Comparison of ENCODE assay signal across 18 cellular contexts in the genomic region with DNA sequence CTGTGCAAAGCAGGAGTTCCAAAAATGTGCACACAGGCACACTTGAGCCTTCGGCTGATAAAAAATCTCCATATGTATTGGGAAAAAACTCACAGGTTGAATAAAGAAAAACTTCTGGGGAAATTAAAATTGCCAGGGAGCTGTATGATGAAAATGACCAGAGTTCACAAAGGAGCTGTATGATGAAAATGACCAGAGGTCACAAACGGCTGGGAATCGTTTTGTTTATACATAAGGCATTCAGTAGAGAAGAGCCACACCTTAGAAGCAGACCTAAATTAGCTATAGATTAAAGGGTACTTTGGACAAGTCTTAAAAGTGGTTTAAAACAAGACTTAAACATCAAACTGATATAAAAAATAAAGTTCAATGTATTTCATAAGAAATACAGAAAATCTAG.
DNase-seq lines count a peak whose midpoint lies in the region; ATAC-seq and TF ChIP-seq lines count a peak whose summit lies in the region.
"Had no signal": no experiment of that assay in that cellular context is flagged by ENCODE, and none has a peak within 500 bp of the region (broad histone marks: within the 10 kb centered on the region; RNA-seq: fewer than 3 reads in every experiment).

No MANE protein-coding gene starts in this region.

- H3K14ac ChIP-seq in trophoblast cell (ENCODE audit: low read length): no peak overlapping the region

- no peak overlapping the region for H2BK12ac ChIP-seq in trophoblast cell (ENCODE audit: low read length)

- no peak overlapping the region for H4K8ac ChIP-seq in trophoblast cell (ENCODE audit: low read depth, low read length)

- no peaks in the 10 kb centered on the region for H3K36me3 ChIP-seq in colonic mucosa
- H3K36me3 ChIP-seq in mucosa of descending colon (ENCODE audit: low read depth): no peaks in the 10 kb centered on the region
- H3K36me3 ChIP-seq in trophoblast cell (ENCODE audit: control insufficient read depth in 1 of 2, insufficient read depth in 2 of 2, low read length in 2 of 2): no peaks in the 10 kb centered on the region
- H3K36me3 ChIP-seq: BLaER1 treated with 17β-estradiol and CSF1 and Interleukin-3, amounts not matched to agents 10 nM and 100 nM had no signal

- intact Hi-C loops in colonic mucosa (cut with DNase I) (no loop called here), mucosa of descending colon (cut with DNase I, micrococcal nuclease) (no loop called here), left cardiac atrium (cut with DNase I) (no loop called here)

- H3K9me3 ChIP-seq in colonic mucosa: no peaks in the 10 kb centered on the region
- no peaks in the 10 kb centered on the region for H3K9me3 ChIP-seq in mucosa of descending colon
- no peaks in the 10 kb centered on the region for H3K9me3 ChIP-seq in trophoblast cell (ENCODE audit: insufficient read depth, low read depth, low read length)
- H3K9me3 ChIP-seq: BLaER1 treated with 17β-estradiol and CSF1 and Interleukin-3, amounts not matched to agents 10 nM and 100 nM; Caco-2 had no signal

- H3K4me3 ChIP-seq in colonic mucosa (no peak overlapping the region), mucosa of descending colon (no peak overlapping the region), trophoblast cell (ENCODE audit: low read depth, low read length) (no peak overlapping the region)
- H3K4me3 ChIP-seq: BLaER1 treated with 17β-estradiol and CSF1 and Interleukin-3, amounts not matched to agents 10 nM and 100 nM had no signal

- H3K79me1 ChIP-seq in trophoblast cell (ENCODE audit: low read length): peaks cover 7% of the 10 kb centered on the region

- H3K18ac ChIP-seq in trophoblast cell (ENCODE audit: low read length): no peak overlapping the region

- H3K79me2 ChIP-seq in trophoblast cell (ENCODE audit: control insufficient read depth, insufficient read depth, low read length, poor library complexity): no peaks in the 10 kb centered on the region

- H2AK5ac ChIP-seq in trophoblast cell (ENCODE audit: low read length): no peak overlapping the region

- H3K4ac ChIP-seq in trophoblast cell (ENCODE audit: low read depth, low read length): no peak overlapping the region

- no peak overlapping the region for H2BK120ac ChIP-seq in trophoblast cell (ENCODE audit: insufficient read depth, low read length, poor library complexity)

- DNase-seq in NCI-H748 (lab: John Stamatoyannopoulos, UW; ENCODE audit: unreplicated experiment) (peak; percentile 73), colonic mucosa (peak; percentile 65), mucosa of descending colon (peak in 1 of 3 donors; percentile 79), trophoblast cell (no peak), Ammon's horn (ENCODE audit: low spot score) (no peak), 8988T (no peak), left cardiac atrium (no peak)
- DNase-seq: ACHN; Caco-2; Calu3; CD4-positive, alpha-beta T cell; CD8-positive, alpha-beta T cell; DMS79 treated with DMSO at 0.1 percent for 48 hours; GF-D8 had no signal

- WGBS in trophoblast cell (ENCODE audit: extremely low coverage, insufficient coverage, insufficient read length): no CpG with 5 or more reads among the region's 3 CpGs

- no peak overlapping the region for H3K4me2 ChIP-seq in trophoblast cell (ENCODE audit: low read length)
- H3K4me2 ChIP-seq: BLaER1 treated with 17β-estradiol and CSF1 and Interleukin-3, amounts not matched to agents 10 nM and 100 nM had no signal

- H3K27me3 ChIP-seq in colonic mucosa (no peaks in the 10 kb centered on the region), trophoblast cell (ENCODE audit: insufficient read depth, low read length) (no peaks in the 10 kb centered on the region)
- H3K27me3 ChIP-seq: BLaER1 treated with 17β-estradiol and CSF1 and Interleukin-3, amounts not matched to agents 10 nM and 100 nM had no signal

- no peak overlapping the region for H4K12ac ChIP-seq in trophoblast cell (ENCODE audit: low read depth, low read length)

- H3K23ac ChIP-seq in trophoblast cell (ENCODE audit: low read length): no peak overlapping the region

- H2AFZ ChIP-seq in trophoblast cell (ENCODE audit: insufficient read depth, low read length, poor library complexity): no peak overlapping the region

- H3K27ac ChIP-seq in colonic mucosa (peak overlapping the region; percentile 77), trophoblast cell (ENCODE audit: low read depth, low read length) (no peak overlapping the region)
- H3K27ac ChIP-seq: 22Rv1; BLaER1 treated with 17β-estradiol and CSF1 and Interleukin-3, amounts not matched to agents 10 nM and 100 nM; C4-2B had no signal

- H4K91ac ChIP-seq in trophoblast cell (ENCODE audit: low read depth, low read length): peak overlapping the region; percentile 68

- peak; percentile 94 for ATAC-seq in mucosa of descending colon
- ATAC-seq in left cardiac atrium: no peak
- no peak for ATAC-seq in HG02798 (IDR thresholded peaks at IDR 0.05; ENCODE audit: poor library complexity, unreplicated experiment)
- ATAC-seq: CD8-positive, alpha-beta T cell had no signal

- no peak overlapping the region for H2BK5ac ChIP-seq in trophoblast cell (ENCODE audit: low read depth, low read length, poor library complexity)

- TF ChIP-seq CTCF in colonic mucosa (IDR thresholded peaks at IDR 0.05) (no peak), mucosa of descending colon (IDR thresholded peaks at IDR 0.05) (no peak)

- no peak overlapping the region for H3K9ac ChIP-seq in colonic mucosa (ENCODE audit: low read depth in 2 of 2, low read length in 2 of 2)
- H3K9ac ChIP-seq in trophoblast cell (ENCODE audit: low read length): no peak overlapping the region
- H3K9ac ChIP-seq: BLaER1 treated with 17β-estradiol and CSF1 and Interleukin-3, amounts not matched to agents 10 nM and 100 nM had no signal

- H3K4me1 ChIP-seq in colonic mucosa (no peaks in the 10 kb centered on the region), mucosa of descending colon (ENCODE audit: low read depth) (peaks cover 18% of the 10 kb centered on the region), trophoblast cell (ENCODE audit: control insufficient read depth in 1 of 2, insufficient read depth in 2 of 2, low read length in 2 of 2) (peaks cover 0 to 6% of the 10 kb centered on the region in 2 experiments)
- H3K4me1 ChIP-seq: BLaER1 treated with 17β-estradiol and CSF1 and Interleukin-3, amounts not matched to agents 10 nM and 100 nM; Caco-2 had no signal

Comparison
In these comparisons a context has a peak if more than half of its experiments do, and no peak if none do; other contexts are left out.
1. DNase-seq: peak in NCI-H748 (single experiment) and colonic mucosa (single experiment); none in trophoblast cell (0 of 2), Ammon's horn (single experiment), 8988T (single experiment) and left cardiac atrium (single experiment).